Comparison of ENCODE assay signal across 10 cellular contexts in the genomic region with DNA sequence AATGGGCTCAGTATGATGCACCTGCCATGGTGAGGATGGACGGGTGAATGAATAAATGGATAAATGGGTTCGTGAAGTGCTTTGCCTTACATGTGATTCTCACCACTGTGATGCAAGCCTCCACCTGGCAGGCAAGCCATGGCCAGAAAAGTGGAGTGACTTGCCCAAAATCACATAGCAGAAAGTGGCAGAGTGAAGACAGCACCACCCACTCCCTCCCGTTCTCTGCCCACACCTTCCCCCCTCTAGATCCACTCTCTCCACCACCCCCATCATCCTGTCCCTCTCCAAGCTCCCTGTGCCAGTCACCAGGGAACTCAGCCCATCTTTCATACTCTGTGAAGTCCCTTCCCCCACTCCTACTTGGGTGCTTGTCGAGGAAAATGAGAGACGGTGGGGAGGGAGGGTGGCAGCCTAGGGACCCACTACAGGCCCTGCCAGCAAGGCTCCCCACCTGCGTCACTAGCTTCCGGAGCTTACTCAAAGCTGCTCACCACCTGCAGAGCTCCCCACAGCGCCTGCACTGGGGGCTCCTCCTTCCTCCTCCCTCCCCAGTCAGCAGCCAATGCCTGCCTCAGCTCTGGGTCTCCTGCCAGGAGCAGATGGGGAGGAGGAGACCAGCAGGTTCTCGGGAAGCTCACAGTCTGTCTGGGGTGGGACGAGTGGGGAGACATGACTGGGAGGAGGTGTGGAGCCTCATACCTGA.
DNase-seq lines count a peak whose midpoint lies in the region; ATAC-seq and TF ChIP-seq lines count a peak whose summit lies in the region.
"Had no signal": no experiment of that assay in that cellular context is flagged by ENCODE, and none has a peak within 500 bp of the region (broad histone marks: within the 10 kb centered on the region; RNA-seq: fewer than 3 reads in every experiment).

No MANE protein-coding gene starts in this region.

- H3K4me1 ChIP-seq in endodermal cell (ENCODE audit: control insufficient read depth, insufficient read depth, low read length) = no peaks in the 10 kb centered on the region
- H3K4me1 ChIP-seq in ascending aorta = peaks cover 3 to 9% of the 10 kb centered on the region in 2 donors

- H3K36me3 ChIP-seq in WERI-Rb-1 = no peaks in the 10 kb centered on the region; the same call in 1 of the 2 replicates
- no peaks in the 10 kb centered on the region for H3K36me3 ChIP-seq in endodermal cell (ENCODE audit: control insufficient read depth, insufficient read depth, low read length)
- H3K36me3 ChIP-seq in ascending aorta = no peaks in the 10 kb centered on the region

- H3K4me3 Mint-ChIP-seq in activated naive CD8-positive, alpha-beta T cell = peak overlapping the region; percentile 63
- no peak overlapping the region for H3K4me3 Mint-ChIP-seq in endodermal cell

- peak overlapping the region; percentile 61 for H3K27ac ChIP-seq in WERI-Rb-1
- no peak overlapping the region for H3K27ac ChIP-seq in endodermal cell (ENCODE audit: low read depth, low read length)
- no peak overlapping the region for H3K27ac ChIP-seq in ascending aorta
- H3K27ac ChIP-seq: skin epidermis had no signal

- H3K9me3 Mint-ChIP-seq in activated naive CD8-positive, alpha-beta T cell (ENCODE audit: low read depth) = no peaks in the 10 kb centered on the region
- H3K9me3 Mint-ChIP-seq in endodermal cell = no peaks in the 10 kb centered on the region

- no peak overlapping the region for H3K9ac ChIP-seq in endodermal cell (ENCODE audit: extremely low read depth, low read length, poor library complexity, severe bottlenecking)

- intact Hi-C loops in ascending aorta (cut with DNase I) = no loop called here

- H3K27ac Mint-ChIP-seq in activated naive CD8-positive, alpha-beta T cell = no peak overlapping the region
- H3K27ac Mint-ChIP-seq in endodermal cell = no peak overlapping the region

- no peaks in the 10 kb centered on the region for H3K9me3 ChIP-seq in WERI-Rb-1 (ENCODE audit: severe bottlenecking)
- H3K9me3 ChIP-seq in endodermal cell (ENCODE audit: control insufficient read depth, low read length) = no peaks in the 10 kb centered on the region
- no peaks in the 10 kb centered on the region for H3K9me3 ChIP-seq in ascending aorta

- H3K4me1 Mint-ChIP-seq in activated naive CD8-positive, alpha-beta T cell (ENCODE audit: low read depth) = peaks cover 35% of the 10 kb centered on the region
- H3K4me1 Mint-ChIP-seq in endodermal cell = peaks cover 14% of the 10 kb centered on the region

- 46 to 59% methylated on average over 3 to 9 of the region's 10 CpGs for WGBS in endodermal cell (ENCODE audit: insufficient coverage in 1 of 2, insufficient read length in 1 of 2), 2 experiments

- peaks cover 22% of the 10 kb centered on the region for H3K27me3 Mint-ChIP-seq in activated naive CD8-positive, alpha-beta T cell
- peaks cover 73% of the 10 kb centered on the region for H3K27me3 Mint-ChIP-seq in endodermal cell (ENCODE audit: insufficient read depth)

- H3K4me3 ChIP-seq in WERI-Rb-1 (ENCODE audit: low read depth, low read length) = peak overlapping the region; percentile 24
- H3K4me3 ChIP-seq in endodermal cell (ENCODE audit: low read length) = no peak overlapping the region
- H3K4me3 ChIP-seq in ascending aorta = no peak overlapping the region
- H3K4me3 ChIP-seq: skin epidermis had no signal

- TF ChIP-seq CTCF in WERI-Rb-1 (IDR thresholded peaks at IDR 0.05; ENCODE audit: low read depth, low read length) = no peak
- no peak for TF ChIP-seq CTCF in endodermal cell (conservative IDR thresholded peaks at IDR 0.05)
- no peak for TF ChIP-seq CTCF in ascending aorta (IDR thresholded peaks at IDR 0.05)

- no peaks in the 10 kb centered on the region for H3K27me3 ChIP-seq in WERI-Rb-1 (ENCODE audit: insufficient read depth, low read depth, severe bottlenecking)
- peaks cover 78% of the 10 kb centered on the region for H3K27me3 ChIP-seq in endodermal cell (ENCODE audit: control insufficient read depth, insufficient read depth, low read length, poor library complexity, severe bottlenecking)
- peaks cover 9% of the 10 kb centered on the region for H3K27me3 ChIP-seq in ascending aorta

- ATAC-seq in HG03469 (IDR thresholded peaks at IDR 0.05; ENCODE audit: unreplicated experiment) = no peak

- H3K36me3 Mint-ChIP-seq in activated naive CD8-positive, alpha-beta T cell = peaks cover 3% of the 10 kb centered on the region
- H3K36me3 Mint-ChIP-seq in endodermal cell (ENCODE audit: low read depth) = no peaks in the 10 kb centered on the region

- DNase-seq in NCI-H1105 treated with DMSO at 0.1 percent for 48 hours (lab: John Stamatoyannopoulos, UW) (peak; percentile 52), WERI-Rb-1 (peak; percentile 97), endodermal cell (no peak), T1000 (lab: John Stamatoyannopoulos, UW) (no peak), ascending aorta (ENCODE audit: low spot score in 2 of 2) (no peak)
- peak; percentile 24 for DNase-seq in stimulated activated CD8-positive, alpha-beta memory T cell treated with anti-CD3 and anti-CD28 coated beads, Interleukin-12 subunit alpha, Interleukin-12 subunit beta, amount 100 ng/mL, for 1 hour (ENCODE audit: low read depth)
- DNase-seq: NK-92 treated with Interleukin-12 subunit alpha and Interleukin-12 subunit beta, amount 100 ng/mL, for 24 hours had no signal

Comparison
In these comparisons a context has a peak if more than half of its experiments do, and no peak if none do; other contexts are left out.
1. DNase-seq: peak in NCI-H1105 treated with DMSO at 0.1 percent for 48 hours (single experiment), WERI-Rb-1 (single experiment) and stimulated activated CD8-positive, alpha-beta memory T cell treated with anti-CD3 and anti-CD28 coated beads, Interleukin-12 subunit alpha, Interleukin-12 subunit beta, amount 100 ng/mL, for 1 hour (single experiment); none in endodermal cell (single experiment), T1000 (single experiment) and ascending aorta (0 of 2).